ENCODE assay signal across 22 cellular contexts in the genomic region with DNA sequence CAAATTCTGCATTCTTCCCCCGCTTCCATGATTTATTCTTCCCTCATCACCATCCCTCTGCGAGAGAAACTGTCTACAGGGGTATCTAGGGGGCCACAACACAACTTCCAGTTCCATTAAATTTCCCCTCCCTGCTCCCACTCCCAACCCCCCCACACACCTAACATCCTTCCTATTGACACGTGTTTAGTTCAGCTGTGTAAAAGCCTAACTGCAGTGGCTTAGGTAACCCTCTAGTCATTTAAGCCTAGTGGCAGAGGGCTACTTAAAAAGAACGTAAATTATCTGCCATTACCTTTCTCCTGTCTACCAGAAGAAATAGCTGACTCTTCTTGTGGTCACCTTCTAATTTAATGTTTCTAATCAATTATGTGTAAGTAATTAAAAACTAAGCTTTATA. TPM values are rescaled to one million over a fixed set of nuclear protein-coding genes. Genes with fewer than 3 reads are reported as not detected.
DNase-seq lines count a peak whose midpoint lies in the region; ATAC-seq and TF ChIP-seq lines count a peak whose summit lies in the region.
"Had no signal": no experiment of that assay in that cellular context is flagged by ENCODE, and none has a peak within 500 bp of the region (broad histone marks: within the 10 kb centered on the region; RNA-seq: fewer than 3 reads in every experiment).

No MANE protein-coding gene starts in this region.

- H3K4me1 ChIP-seq in A673 (ENCODE audit: insufficient read depth, low read length, poor library complexity, severe bottlenecking) (peaks cover 45% of the 10 kb centered on the region), HUES64 (ENCODE audit: insufficient read depth, low read length) (peaks cover 25% of the 10 kb centered on the region), endocrine pancreas (ENCODE audit: control insufficient read depth, insufficient read depth, low read length) (peaks cover 4% of the 10 kb centered on the region)

- H3K27ac ChIP-seq in A673 (ENCODE audit: low read depth, low read length, poor library complexity, severe bottlenecking) (peak overlapping the region; percentile 67), HUES64 (ENCODE audit: low read depth, low read length) (no peak overlapping the region)
- H3K27ac ChIP-seq: brain microvascular endothelial cell, heart right ventricle, spleen had no signal

- intact Hi-C loops in A673 (cut with micrococcal nuclease; ENCODE audit: unreplicated experiment), result no loop called here

- WGBS in HUES64, result 78% methylated on average over 4 of the region's 4 CpGs

- no peak overlapping the region for H3K4me3 Mint-ChIP-seq in mesothelial cell of epicardium
- H3K4me3 Mint-ChIP-seq in activated CD8-positive, alpha-beta T cell treated with anti-CD3 and anti-CD28 coated beads, Interleukin-2, amount 10 ng/mL, durations not matched to agents 7 days and 5 days, result no peak overlapping the region
- H3K4me3 Mint-ChIP-seq: B cell, naive B cell had no signal

- POLR2A ChIA-PET in A673 (lab: Charles Lee; ENCODE audit: low non-redundant PET), result no interaction called here
- POLR2A ChIA-PET in activated CD8-positive, alpha-beta T cell treated with anti-CD3 and anti-CD28 coated beads, Interleukin-2, amount 10 ng/mL, durations not matched to agents 7 days and 5 days (lab: Charles Lee), result no interaction called here

- H3K9me3 ChIP-seq in A673 (ENCODE audit: low read depth, low read length, poor library complexity, severe bottlenecking), result no peaks in the 10 kb centered on the region
- no peaks in the 10 kb centered on the region for H3K9me3 ChIP-seq in HUES64 (ENCODE audit: insufficient read depth, low read depth, low read length)
- H3K9me3 ChIP-seq in endocrine pancreas (ENCODE audit: control insufficient read depth, low read length), result no peaks in the 10 kb centered on the region
- H3K9me3 ChIP-seq: heart right ventricle, spleen had no signal

- no peak for TF ChIP-seq CTCF in A673 (conservative IDR thresholded peaks at IDR 0.05; ENCODE audit: low read depth, low read length)
- TF ChIP-seq CTCF in mesothelial cell of epicardium (IDR thresholded peaks at IDR 0.05; ENCODE audit: unreplicated experiment), result no peak

- peak overlapping the region; percentile 17; the same call in 1 of the 2 replicates for H3K9ac ChIP-seq in HUES64 (ENCODE audit: low read depth, low read length)
- no peak overlapping the region for H3K9ac ChIP-seq in endocrine pancreas (ENCODE audit: control insufficient read depth, insufficient read depth, low read length)

- no peak for ATAC-seq in activated CD8-positive, alpha-beta T cell treated with anti-CD3 and anti-CD28 coated beads, Interleukin-2, amount 10 ng/mL, durations not matched to agents 7 days and 5 days
- ATAC-seq in GM21786 (IDR thresholded peaks at IDR 0.05; ENCODE audit: unreplicated experiment), result no peak
- ATAC-seq: heart right ventricle, SK-N-SH treated with all-trans-retinoic acid at 6 μM for 48 hours had no signal

- peaks cover 27% of the 10 kb centered on the region for H3K36me3 Mint-ChIP-seq in mesothelial cell of epicardium
- peaks cover 40% of the 10 kb centered on the region for H3K36me3 Mint-ChIP-seq in activated CD8-positive, alpha-beta T cell treated with anti-CD3 and anti-CD28 coated beads, Interleukin-2, amount 10 ng/mL, durations not matched to agents 7 days and 5 days (ENCODE audit: low read depth)

- CTCF ChIA-PET in A673 (lab: Charles Lee), result no interaction called here
- CTCF ChIA-PET in activated CD8-positive, alpha-beta T cell treated with anti-CD3 and anti-CD28 coated beads, Interleukin-2, amount 10 ng/mL, durations not matched to agents 7 days and 5 days (lab: Charles Lee), result no interaction called here

- peaks cover 7% of the 10 kb centered on the region for H3K36me3 ChIP-seq in A673 (ENCODE audit: insufficient read depth, low read length, poor library complexity, severe bottlenecking)
- H3K36me3 ChIP-seq in HUES64 (ENCODE audit: insufficient read depth, low read length), result peaks cover 18% of the 10 kb centered on the region
- H3K36me3 ChIP-seq in endocrine pancreas (ENCODE audit: control insufficient read depth, insufficient read depth, low read length), result no peaks in the 10 kb centered on the region

- no TSS peak for BruUV-seq in A673 (replicated peaks; lab: Mats Ljungman, UMichigan)

- peak overlapping the region; percentile 71 for H3K27ac Mint-ChIP-seq in mesothelial cell of epicardium
- H3K27ac Mint-ChIP-seq in activated CD8-positive, alpha-beta T cell treated with anti-CD3 and anti-CD28 coated beads, Interleukin-2, amount 10 ng/mL, durations not matched to agents 7 days and 5 days, result no peak overlapping the region
- H3K27ac Mint-ChIP-seq: B cell had no signal

- H3K4me1 Mint-ChIP-seq in mesothelial cell of epicardium, result peaks cover 18% of the 10 kb centered on the region
- H3K4me1 Mint-ChIP-seq in activated CD8-positive, alpha-beta T cell treated with anti-CD3 and anti-CD28 coated beads, Interleukin-2, amount 10 ng/mL, durations not matched to agents 7 days and 5 days (ENCODE audit: low read depth), result peaks cover 3% of the 10 kb centered on the region

- DNase-seq in A673 (ENCODE audit: low spot score) (no peak), mesothelial cell of epicardium (ENCODE audit: low spot score in 2 of 2, unreplicated experiment in 2 of 2) (no peak), NCI-H2171 (lab: John Stamatoyannopoulos, UW) (no peak)
- no peak for DNase-seq in activated CD8-positive, alpha-beta T cell treated with anti-CD3 and anti-CD28 coated beads, Interleukin-2, amount 10 ng/mL, durations not matched to agents 7 days and 5 days
- no peak for DNase-seq in stimulated activated naive CD4-positive, alpha-beta T cell treated with Interleukin-2 at 50 U/mL for 16 hours (lab: John Stamatoyannopoulos, UW)
- DNase-seq: activated CD8-positive, alpha-beta memory T cell treated with anti-CD3 and anti-CD28 coated beads for 24 hours; activated effector memory CD4-positive, alpha-beta T cell treated with anti-CD3 and anti-CD28 coated beads, Interleukin-2, amount 50 U/mL, for 16 hours; brain microvascular endothelial cell; effector CD4-positive, alpha-beta T cell; foreskin fibroblast; heart right ventricle; naive B cell; NCI-H1092; NCI-H226; spleen; T-helper 2 cell; trophoblast cell had no signal

- H3K9me3 Mint-ChIP-seq in mesothelial cell of epicardium, result peaks cover 13% of the 10 kb centered on the region
- H3K9me3 Mint-ChIP-seq in activated CD8-positive, alpha-beta T cell treated with anti-CD3 and anti-CD28 coated beads, Interleukin-2, amount 10 ng/mL, durations not matched to agents 7 days and 5 days (ENCODE audit: insufficient read depth), result no peaks in the 10 kb centered on the region
- H3K9me3 Mint-ChIP-seq: naive B cell had no signal

- no peaks in the 10 kb centered on the region for H3K27me3 ChIP-seq in A673 (replicated peaks; ENCODE audit: insufficient read depth, low read depth, low read length, poor library complexity)
- no peaks in the 10 kb centered on the region for H3K27me3 ChIP-seq in HUES64 (ENCODE audit: insufficient read depth, low read length)
- no peaks in the 10 kb centered on the region for H3K27me3 ChIP-seq in endocrine pancreas (ENCODE audit: control insufficient read depth, insufficient read depth, low read length)
- H3K27me3 ChIP-seq: brain microvascular endothelial cell, heart right ventricle, spleen had no signal

- no peak overlapping the region for H3K4me3 ChIP-seq in A673 (ENCODE audit: low read depth, low read length, poor library complexity, severe bottlenecking)
- no peak overlapping the region for H3K4me3 ChIP-seq in HUES64 (ENCODE audit: low read length)
- H3K4me3 ChIP-seq in endocrine pancreas (ENCODE audit: control insufficient read depth, insufficient read depth, low read length), result peak overlapping the region; percentile 14
- H3K4me3 ChIP-seq: heart right ventricle, spleen had no signal

- no peaks in the 10 kb centered on the region for H3K27me3 Mint-ChIP-seq in mesothelial cell of epicardium (ENCODE audit: low read depth)
- no peaks in the 10 kb centered on the region for H3K27me3 Mint-ChIP-seq in activated CD8-positive, alpha-beta T cell treated with anti-CD3 and anti-CD28 coated beads, Interleukin-2, amount 10 ng/mL, durations not matched to agents 7 days and 5 days (ENCODE audit: low read depth)
- H3K27me3 Mint-ChIP-seq: B cell, naive B cell had no signal

RNA-seq across cellular contexts. Expression of a gene that starts 56.3 kb away (rescaled TPM):
- total RNA-seq in A673 (2021), result 45.1 and 47.8 TPM in 2 replicates
- polyA plus RNA-seq in HUES64 (2013, experiment 1 of 2), result 11.6 TPM
- polyA plus RNA-seq in HUES64 (2013, experiment 2 of 2), result 13.6 TPM
- 52.1 to 54.3 TPM (median 53.6 TPM) in 3 replicates for total RNA-seq in mesothelial cell of epicardium
- total RNA-seq in activated CD8-positive, alpha-beta T cell treated with anti-CD3 and anti-CD28 coated beads, Interleukin-2, amount 10 ng/mL, durations not matched to agents 7 days and 5 days, result 10 to 100 TPM; 39.1 to 39.6 TPM
